ENCODE assay signal across 14 cellular contexts in genomic region chr12:45718306-45718705, GRCh38.
"Had no signal": no experiment of that assay in that cellular context is flagged by ENCODE, and none has a peak within 500 bp of the region (broad histone marks: within the 10 kb centered on the region; RNA-seq: fewer than 3 reads in every experiment).

No MANE protein-coding gene starts in this region.

- H3K27ac ChIP-seq: left lung, skin epidermis, stomach, testis had no signal

- H3K9me3 ChIP-seq: left lung, stomach, testis had no signal

- H3K9me3 Mint-ChIP-seq: endodermal cell had no signal

- H3K27me3 Mint-ChIP-seq: progenitor cell of endocrine pancreas had no signal

- ATAC-seq: left lung, right cardiac atrium had no signal

- H3K4me1 ChIP-seq: testis had no signal

- H3K36me3 ChIP-seq: left lung, stomach had no signal

- H3K4me3 Mint-ChIP-seq: endodermal cell had no signal

- DNase-seq: activated CD4-positive, alpha-beta T cell treated with anti-CD3 and anti-CD28 coated beads for 4 hours; activated CD8-positive, alpha-beta memory T cell treated with anti-CD3 and anti-CD28 coated beads, Interleukin-2, amount 50 U/mL, for 48 hours; activated naive CD4-positive, alpha-beta T cell; endodermal cell; erythroblast; islet precursor cell; left lung; right cardiac atrium; stimulated activated CD4-positive, alpha-beta T cell treated with anti-CD3 and anti-CD28 coated beads, Interleukin-4, amount 100 ng/mL, for 24 hours; stomach; T-helper 9 cell; testis had no signal

- H3K4me3 ChIP-seq: left lung, skin epidermis, stomach, testis had no signal

- H3K27me3 ChIP-seq: left lung, stomach, testis had no signal

- H3K27ac Mint-ChIP-seq: endodermal cell, progenitor cell of endocrine pancreas had no signal
